Comparison of ENCODE assay signal across 31 cellular contexts in the genomic region with DNA sequence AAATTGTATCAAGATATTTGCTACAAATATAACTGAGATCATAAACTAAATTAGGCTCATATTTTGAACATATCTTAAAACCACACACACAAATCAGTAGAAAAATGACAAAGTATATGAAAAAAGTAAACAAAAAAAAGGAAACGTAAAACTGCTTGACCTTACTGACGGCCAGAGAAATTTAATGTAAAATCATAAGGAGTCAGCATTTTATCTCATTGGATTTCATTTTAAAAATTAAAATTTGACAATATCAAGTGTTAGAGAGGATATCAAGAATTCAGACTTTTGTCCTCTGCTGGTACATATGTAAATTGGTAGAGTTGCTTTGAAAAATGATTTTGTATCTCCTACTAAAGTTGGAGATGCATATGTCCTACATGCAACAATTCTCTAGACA.
"Had no signal": no experiment of that assay in that cellular context is flagged by ENCODE, and none has a peak within 500 bp of the region (broad histone marks: within the 10 kb centered on the region; RNA-seq: fewer than 3 reads in every experiment).

No MANE protein-coding gene starts in this region.

- DNase-seq: activated CD4-positive, alpha-beta memory T cell treated with anti-CD3 and anti-CD28 coated beads, Interleukin-2, amount 10 ng/mL, durations not matched to agents 7 days and 5 days; activated CD4-positive, alpha-beta T cell treated with anti-CD3 and anti-CD28 coated beads for 1 hour; activated CD4-positive, alpha-beta T cell treated with anti-CD3 and anti-CD28 coated beads for 36 hours; activated CD4-positive, alpha-beta T cell treated with anti-CD3 and anti-CD28 coated beads for 48 hours; activated CD4-positive, alpha-beta T cell treated with anti-CD3 and anti-CD28 coated beads, Interleukin-2, amount 10 ng/mL, durations not matched to agents 7 days and 5 days; activated CD4-positive, alpha-beta T cell treated with anti-CD3 and anti-CD28 coated beads, Interleukin-2, amount 50 U/mL, for 48 hours; activated CD4-positive, CD25-positive, alpha-beta regulatory T cell; activated CD8-positive, alpha-beta memory T cell treated with anti-CD3 and anti-CD28 coated beads for 24 hours; activated CD8-positive, alpha-beta memory T cell treated with anti-CD3 and anti-CD28 coated beads, Interleukin-2, amount 10 ng/mL, durations not matched to agents 7 days and 5 days; activated CD8-positive, alpha-beta memory T cell treated with anti-CD3 and anti-CD28 coated beads, Interleukin-2, amount 50 U/mL, for 48 hours; activated CD8-positive, alpha-beta T cell treated with anti-CD3 and anti-CD28 coated beads, Interleukin-2, amount 10 ng/mL, durations not matched to agents 7 days and 5 days; activated effector memory CD4-positive, alpha-beta T cell treated with Interleukin-2 at 50 U/mL for 16 hours; activated gamma-delta T cell; activated naive CD4-positive, alpha-beta T cell treated with anti-CD3 and anti-CD28 coated beads, Interleukin-2, amount 10 ng/mL, durations not matched to agents 7 days and 5 days; activated naive CD4-positive, alpha-beta T cell treated with Interleukin-2 at 50 U/mL for 16 hours; activated naive CD8-positive, alpha-beta T cell treated with anti-CD3 and anti-CD28 coated beads, Interleukin-2, amount 10 ng/mL, durations not matched to agents 7 days and 5 days; activated naive CD8-positive, alpha-beta T cell treated with anti-CD3 and anti-CD28 coated beads, Interleukin-2, amount 50 U/mL, for 24 hours; activated T-cell treated with anti-CD3 and anti-CD28 coated beads, Interleukin-2, amount 50 U/mL, for 24 hours; activated T-cell treated with anti-CD3 and anti-CD28 coated beads, Interleukin-2, amount 50 U/mL, for 48 hours; amygdala; anterior cingulate cortex; caudate nucleus; cerebellar nuclear complex; T-helper 1 cell; T-helper 2 cell; T-helper 9 cell had no signal

- ATAC-seq: activated CD4-positive, alpha-beta T cell treated with anti-CD3 and anti-CD28 coated beads for 36 hours; activated CD4-positive, CD25-positive, alpha-beta regulatory T cell treated with anti-CD3 and anti-CD28 coated beads, Interleukin-2, amount 50 U/mL, for 24 hours; activated CD8-positive, alpha-beta memory T cell treated with anti-CD3 and anti-CD28 coated beads, Interleukin-2, amount 10 ng/mL, durations not matched to agents 7 days and 5 days; activated CD8-positive, alpha-beta T cell treated with anti-CD3 and anti-CD28 coated beads, Interleukin-2, amount 10 ng/mL, durations not matched to agents 7 days and 5 days; activated naive CD8-positive, alpha-beta T cell treated with anti-CD3 and anti-CD28 coated beads, Interleukin-2, amount 50 U/mL, for 24 hours had no signal

- FAIRE-seq: bronchial epithelial cell had no signal

- H3K4me1 ChIP-seq: ascending aorta had no signal

- H3K36me3 ChIP-seq: ascending aorta, cardiac muscle cell had no signal

- H3K27me3 ChIP-seq: ascending aorta, cardiac muscle cell had no signal

- H3K27ac ChIP-seq: ascending aorta, cardiac muscle cell, VCaP had no signal

- H3K4me3 ChIP-seq: ascending aorta, cardiac muscle cell had no signal
